Comparison of ENCODE assay signal across 26 cellular contexts in genomic region chr2:111689174-111689573, GRCh38.
A peak's percentile ranks its signal among the peaks of the same experiment; 100 is the strongest.
DNase-seq lines count a peak whose midpoint lies in the region; ATAC-seq, FAIRE-seq and TF ChIP-seq lines count a peak whose summit lies in the region.
"Had no signal": no experiment of that assay in that cellular context is flagged by ENCODE, and none has a peak within 500 bp of the region (broad histone marks: within the 10 kb centered on the region; RNA-seq: fewer than 3 reads in every experiment).

No MANE protein-coding gene starts in this region.

- H3K9ac ChIP-seq in HepG2 (ENCODE audit: insufficient read depth, low read depth, low read length) (no peak overlapping the region), K562 (ENCODE audit: insufficient read depth in 1 of 2, low read depth in 2 of 2, low read length in 2 of 2) (peak overlapping the region in 1 of 2 experiments; percentile 61; a peak in 1 of 4 replicates), neuronal stem cell (ENCODE audit: low read depth, low read length, poor library complexity) (no peak overlapping the region)
- H3K9ac ChIP-seq: BLaER1 had no signal

- FAIRE-seq in HepG2 (lab: Jason Lieb, UNC) (no peak), K562 (lab: Jason Lieb, UNC) (no peak)
- FAIRE-seq: GM12891, GM19239 had no signal

- H2AFZ ChIP-seq in HepG2 (ENCODE audit: low read length) (no peak overlapping the region), K562 (ENCODE audit: low read depth, low read length) (no peak overlapping the region), neuronal stem cell (ENCODE audit: low read length) (no peak overlapping the region)

- H3K9me3 ChIP-seq in HepG2 (ENCODE audit: low read length) (no peaks in the 10 kb centered on the region), right lobe of liver (no peaks in the 10 kb centered on the region), K562 (replicated peaks; ENCODE audit: control insufficient read depth, insufficient read depth, low read depth, low read length) (no peaks in the 10 kb centered on the region), neuronal stem cell (replicated peaks in 1 of 2; ENCODE audit: control insufficient read depth in 2 of 2, insufficient read depth in 1 of 2, low read depth in 1 of 2, low read length in 2 of 2) (peaks cover 0 to 2% of the 10 kb centered on the region in 2 donors)
- H3K9me3 ChIP-seq: BE2C, BLaER1 had no signal

- TF ChIP-seq CTCF in HepG2 (CRISPR knock-in tag; IDR thresholded peaks at IDR 0.05): no peak
- TF ChIP-seq CTCF in right lobe of liver (IDR thresholded peaks at IDR 0.05): no peak
- no peak for TF ChIP-seq CTCF in K562 (IDR thresholded peaks at IDR 0.05 in 2 of 3, conservative IDR thresholded peaks at IDR 0.05 in 1 of 3; ENCODE audit: insufficient read depth in 2 of 3, low read depth in 1 of 3, low read length in 3 of 3)
- no peak for TF ChIP-seq CTCF in MCF 10A (IDR thresholded peaks at IDR 0.05; ENCODE audit: unreplicated experiment)

- no peak overlapping the region for H3K14ac ChIP-seq in neuronal stem cell (ENCODE audit: low read length)

- H4K91ac ChIP-seq in neuronal stem cell (ENCODE audit: low read depth, low read length, poor library complexity): no peak overlapping the region

- no peak overlapping the region for H3K27ac ChIP-seq in HepG2 (ENCODE audit: extremely low read length, insufficient read depth, low read length)
- H3K27ac ChIP-seq in right lobe of liver: no peak overlapping the region
- no peak overlapping the region for H3K27ac ChIP-seq in K562 (ENCODE audit: extremely low read depth, low read depth, low read length)
- H3K27ac ChIP-seq in neuronal stem cell (replicated peaks; ENCODE audit: low read length): no peak overlapping the region
- H3K27ac ChIP-seq: 22Rv1, BLaER1 had no signal

- TF ChIP-seq RAD21 in HepG2 (CRISPR knock-in tag; IDR thresholded peaks at IDR 0.05): no peak
- TF ChIP-seq RAD21 in K562 (CRISPR knock-in tag; conservative IDR thresholded peaks at IDR 0.05 in 1 of 2, IDR thresholded peaks at IDR 0.05 in 1 of 2): no peak

- no peak overlapping the region for H3K4me2 ChIP-seq in HepG2 (ENCODE audit: low read depth, low read length)
- H3K4me2 ChIP-seq in K562 (ENCODE audit: insufficient read depth, low read length): no peak overlapping the region
- H3K4me2 ChIP-seq in neuronal stem cell (ENCODE audit: insufficient read depth, low read length, poor library complexity, severe bottlenecking): no peak overlapping the region
- H3K4me2 ChIP-seq: BLaER1 had no signal

- ATAC-seq in HepG2 (no peak), right lobe of liver (no peak), K562 (no peak)

- peak overlapping the region; percentile 8 for H3K23ac ChIP-seq in neuronal stem cell (ENCODE audit: low read depth, low read length, poor library complexity)

- H3K79me2 ChIP-seq in HepG2 (ENCODE audit: insufficient read depth, low read length) (no peaks in the 10 kb centered on the region), K562 (ENCODE audit: control insufficient read depth, insufficient read depth, low read length) (no peaks in the 10 kb centered on the region)

- H3K4me1 ChIP-seq in HepG2 (ENCODE audit: insufficient read depth, low read length) (no peaks in the 10 kb centered on the region; the same call in 1 of the 2 replicates), right lobe of liver (no peaks in the 10 kb centered on the region), K562 (replicated peaks in 1 of 2; ENCODE audit: control insufficient read depth in 2 of 2, insufficient read depth in 2 of 2, low read length in 2 of 2) (no peaks in the 10 kb centered on the region; a peak in 1 of 5 replicates), neuronal stem cell (ENCODE audit: control insufficient read depth in 2 of 2, insufficient read depth in 1 of 2, low read depth in 1 of 2, low read length in 2 of 2) (peaks cover 0 to 2% of the 10 kb centered on the region in 2 donors)
- H3K4me1 ChIP-seq: BE2C, BLaER1 had no signal

- no peak overlapping the region for H3K18ac ChIP-seq in neuronal stem cell (ENCODE audit: low read length)

- no peaks in the 10 kb centered on the region for H4K20me1 ChIP-seq in HepG2 (ENCODE audit: insufficient read depth, low read length)
- H4K20me1 ChIP-seq in K562 (replicated peaks; ENCODE audit: control insufficient read depth, insufficient read depth, low read length): no peaks in the 10 kb centered on the region
- H4K20me1 ChIP-seq: BLaER1 had no signal

- CTCF ChIA-PET in HepG2 (lab: Yijun Ruan, JAX; ENCODE audit: low intra/inter-chr PET ratio, low total read pairs): no interaction called here
- CTCF ChIA-PET in K562 (lab: Yijun Ruan, JAX; ENCODE audit: low intra/inter-chr PET ratio): no interaction called here
- CTCF ChIA-PET in MCF 10A (lab: Yijun Ruan, JAX): interaction anchor here (0.6 kb wide), 1 partner anchor 1008 kb away, joined by 4 read pairs; no protein-coding TSS in a partner anchor

- no peak overlapping the region for H2AK5ac ChIP-seq in neuronal stem cell (ENCODE audit: low read depth, low read length)

- DNase-seq in HepG2 (ENCODE audit: low spot score): no peak
- no peak for DNase-seq in right lobe of liver
- DNase-seq in K562 (ENCODE audit: extremely low read depth in 1 of 4, low spot score in 3 of 4): no peak
- DNase-seq in neuronal stem cell (ENCODE audit: low spot score): no peak
- DNase-seq in GM19240 (ENCODE audit: insufficient read length, low spot score): no peak
- no peak for DNase-seq in superior temporal gyrus (ENCODE audit: extremely low spot score)
- no peak for DNase-seq in MCF 10A (ENCODE audit: unreplicated experiment)
- DNase-seq: ACHN; BE2C; C1 segment of cervical spinal cord; CD4-positive, alpha-beta memory T cell; CD4-positive, CD25-positive, alpha-beta regulatory T cell; CD8-positive, alpha-beta memory T cell; COR-L47; DMS 273 treated with DMSO at 0.1 percent for 48 hours; DMS153; DMS53; DMS79; DND-41; EL; GDM1 had no signal

- no peak overlapping the region for H2BK15ac ChIP-seq in neuronal stem cell (ENCODE audit: low read length)

- POLR2A ChIA-PET in HepG2 (lab: Yijun Ruan, JAX): no interaction called here
- POLR2A ChIA-PET in K562 (lab: Yijun Ruan, JAX): no interaction called here
- POLR2A ChIA-PET in MCF 10A (lab: Yijun Ruan, JAX): no interaction called here

- TF ChIP-seq POLR2A in HepG2 (IDR thresholded peaks at IDR 0.05; ENCODE audit: insufficient read depth in 1 of 2, low read depth in 2 of 2, low read length in 2 of 2) (no peak), right lobe of liver (IDR thresholded peaks at IDR 0.05) (no peak), K562 (conservative IDR thresholded peaks at IDR 0.05) (no peak)

- H3K9me3 Mint-ChIP-seq in MCF 10A (ENCODE audit: unreplicated experiment): peaks cover 15% of the 10 kb centered on the region
- H3K9me3 Mint-ChIP-seq: CD8-positive, alpha-beta memory T cell had no signal

- no peaks in the 10 kb centered on the region for H3K36me3 Mint-ChIP-seq in MCF 10A (ENCODE audit: insufficient read depth, unreplicated experiment)
- H3K36me3 Mint-ChIP-seq: CD4-positive, alpha-beta memory T cell; CD4-positive, CD25-positive, alpha-beta regulatory T cell had no signal

- H3K4ac ChIP-seq in neuronal stem cell (ENCODE audit: low read length): no peak overlapping the region

- H4K8ac ChIP-seq in neuronal stem cell (ENCODE audit: low read depth, low read length): no peak overlapping the region

- no peaks in the 10 kb centered on the region for H3K9me1 ChIP-seq in K562 (ENCODE audit: control insufficient read depth, insufficient read depth, low read length)

- H3K4me3 ChIP-seq in HepG2 (replicated peaks in 1 of 3; ENCODE audit: insufficient read depth in 1 of 3, low read depth in 2 of 3, low read length in 3 of 3) (no peak overlapping the region), right lobe of liver (no peak overlapping the region), K562 (no peak overlapping the region), neuronal stem cell (ENCODE audit: low read length in 2 of 2) (no peak overlapping the region)
- H3K4me3 ChIP-seq: BLaER1 had no signal

- no peaks in the 10 kb centered on the region for H3K27me3 Mint-ChIP-seq in MCF 10A (ENCODE audit: insufficient read depth, unreplicated experiment)
- H3K27me3 Mint-ChIP-seq: CD4-positive, alpha-beta memory T cell; CD4-positive, CD25-positive, alpha-beta regulatory T cell had no signal

- no peaks in the 10 kb centered on the region for H3K4me1 Mint-ChIP-seq in MCF 10A (ENCODE audit: insufficient read depth, unreplicated experiment)
- H3K4me1 Mint-ChIP-seq: CD4-positive, alpha-beta memory T cell; CD8-positive, alpha-beta memory T cell had no signal

- TF ChIP-seq EP300 in HepG2 (IDR thresholded peaks at IDR 0.05; ENCODE audit: low read depth in 2 of 2, low read length in 2 of 2): no peak
- TF ChIP-seq EP300 in HepG2 (CRISPR knock-in tag; IDR thresholded peaks at IDR 0.05; ENCODE audit: borderline replicate concordance): no peak
- TF ChIP-seq EP300 in K562 (IDR thresholded peaks at IDR 0.05; ENCODE audit: low read length): no peak

- no peaks in the 10 kb centered on the region for H3K79me1 ChIP-seq in neuronal stem cell (ENCODE audit: low read depth, low read length)

- no peak overlapping the region for H3K4me3 Mint-ChIP-seq in MCF 10A (ENCODE audit: unreplicated experiment)
- H3K4me3 Mint-ChIP-seq: CD14-positive monocyte; CD4-positive, alpha-beta memory T cell; CD4-positive, CD25-positive, alpha-beta regulatory T cell; CD8-positive, alpha-beta memory T cell had no signal

- H2BK120ac ChIP-seq in neuronal stem cell (ENCODE audit: low read depth, low read length): no peak overlapping the region

- no peak overlapping the region for H3K27ac Mint-ChIP-seq in MCF 10A (ENCODE audit: low read depth, unreplicated experiment)
- H3K27ac Mint-ChIP-seq: CD4-positive, alpha-beta memory T cell; CD4-positive, CD25-positive, alpha-beta regulatory T cell had no signal

- in situ Hi-C loops in HepG2 (cut with HindIII; ENCODE audit: extremely low pct_ligation_motif_present, low pct_unique_long_range_greater_than_20kb) (loop anchor here (25.0 kb wide), 1 partner anchor 877 kb away; no protein-coding TSS in a partner anchor), K562 (cut with MboI) (no loop called here)

- H2BK5ac ChIP-seq in neuronal stem cell (ENCODE audit: low read length): no peak overlapping the region

- peaks cover 0 to 21% of the 10 kb centered on the region in 2 experiments; a peak in 3 of 5 replicates for H3K27me3 ChIP-seq in HepG2 (ENCODE audit: control insufficient read depth in 1 of 2, insufficient read depth in 2 of 2, low read length in 2 of 2)
- no peaks in the 10 kb centered on the region for H3K27me3 ChIP-seq in right lobe of liver
- no peaks in the 10 kb centered on the region for H3K27me3 ChIP-seq in K562 (ENCODE audit: control insufficient read depth in 2 of 2, insufficient read depth in 2 of 2, low read length in 2 of 2)
- H3K27me3 ChIP-seq in neuronal stem cell (ENCODE audit: control insufficient read depth in 3 of 3, insufficient read depth in 3 of 3, low read depth in 1 of 3, low read length in 3 of 3): no peaks in the 10 kb centered on the region
- H3K27me3 ChIP-seq: BE2C, BLaER1 had no signal

- no TSS peak for BruUV-seq in HepG2 (replicated peaks; lab: Mats Ljungman, UMichigan)
- no TSS peak for BruUV-seq in K562 (replicated peaks; lab: Mats Ljungman, UMichigan)
- no TSS peak for BruUV-seq in MCF 10A (replicated peaks; lab: Mats Ljungman, UMichigan)

- no peak overlapping the region for H2BK12ac ChIP-seq in neuronal stem cell (ENCODE audit: low read length)

- H3K36me3 ChIP-seq in HepG2 (replicated peaks in 1 of 2; ENCODE audit: control insufficient read depth in 1 of 2, insufficient read depth in 2 of 2, low read length in 2 of 2) (no peaks in the 10 kb centered on the region), right lobe of liver (no peaks in the 10 kb centered on the region), K562 (ENCODE audit: control insufficient read depth, insufficient read depth, low read length) (no peaks in the 10 kb centered on the region), neuronal stem cell (replicated peaks in 1 of 2; ENCODE audit: control insufficient read depth in 2 of 2, insufficient read depth in 2 of 2, low read length in 2 of 2) (no peaks in the 10 kb centered on the region)
- H3K36me3 ChIP-seq: BE2C, BLaER1 had no signal

- intact Hi-C loops in HepG2 (cut with micrococcal nuclease; ENCODE audit: unreplicated experiment): no loop called here
- intact Hi-C loops in right lobe of liver (cut with DNase I): no loop called here
- intact Hi-C loops in K562 (cut with micrococcal nuclease): no loop called here
- intact Hi-C loops in MCF 10A (cut with micrococcal nuclease): no loop called here

Comparison
In these comparisons a context has a peak if more than half of its experiments do, and no peak if none do; other contexts are left out.
1. Of the 241 proteins assayed by ChIP-seq in both HepG2 and K562: peak only in HepG2: none; only in K562: MAFG, NFE2 and NFE2L1; in both: none; in neither: 238.